Comparison of ENCODE assay signal across 8 cellular contexts in genomic region chr19:21698215-21698614, GRCh38.
A peak's percentile ranks its signal among the peaks of the same experiment; 100 is the strongest.
DNase-seq lines count a peak whose midpoint lies in the region; ATAC-seq and TF ChIP-seq lines count a peak whose summit lies in the region.

No MANE protein-coding gene starts in this region.

- DNase-seq in GM13977 (ENCODE audit: low spot score) (no peak), esophagus squamous epithelium (lab: John Stamatoyannopoulos, UW) (no peak), pons (ENCODE audit: low spot score) (peak; percentile 22), D341Med (ENCODE audit: low spot score) (no peak), NCI-H1694 treated with DMSO at 0.1 percent for 48 hours (lab: John Stamatoyannopoulos, UW) (no peak), aorta (no peak)

- TF ChIP-seq CTCF in GM13977 (IDR thresholded peaks at IDR 0.05; ENCODE audit: extremely low read depth, insufficient read depth, missing control alignments) (peak; percentile 43), OCI-LY3 (IDR thresholded peaks at IDR 0.05; ENCODE audit: low read depth, low read length) (peak; percentile 66), esophagus squamous epithelium (IDR thresholded peaks at IDR 0.05) (peak in 5 of 6 experiments; percentile 13 to 56 (median 37))

- no peaks in the 10 kb centered on the region for H3K79me2 ChIP-seq in OCI-LY3 (ENCODE audit: low read length)

- no peak for TF ChIP-seq POLR2A in esophagus squamous epithelium (IDR thresholded peaks at IDR 0.05)

- H3K9me3 ChIP-seq in OCI-LY3 (ENCODE audit: insufficient read depth, low read length) (peaks cover 3% of the 10 kb centered on the region; the same call in 1 of the 2 replicates), esophagus squamous epithelium (no peaks in the 10 kb centered on the region), aorta (ENCODE audit: control insufficient read depth, low read length) (no peaks in the 10 kb centered on the region)

- H3K27me3 ChIP-seq in OCI-LY3 (ENCODE audit: low read depth, low read length) (no peaks in the 10 kb centered on the region), esophagus squamous epithelium (no peaks in the 10 kb centered on the region), aorta (ENCODE audit: control insufficient read depth in 1 of 2, insufficient read depth in 2 of 2, low read length in 1 of 2) (no peaks in the 10 kb centered on the region)

- WGBS in esophagus squamous epithelium, 2 donors, result 9 to 25% methylated on average over 4 of the region's 4 CpGs
- WGBS in aorta, 2 donors, result 14 to 26% methylated on average over 4 of the region's 4 CpGs

- no peak overlapping the region for H3K27ac ChIP-seq in OCI-LY3 (ENCODE audit: low read length)
- H3K27ac ChIP-seq in esophagus squamous epithelium, result no peak overlapping the region
- no peak overlapping the region for H3K27ac ChIP-seq in aorta (ENCODE audit: low read depth in 1 of 2, low read length in 2 of 2)

- no peak overlapping the region for H3K4me2 ChIP-seq in OCI-LY3 (ENCODE audit: low read length)

- H4K20me1 ChIP-seq in OCI-LY3 (ENCODE audit: insufficient read depth, low read length), result no peaks in the 10 kb centered on the region

- no peaks in the 10 kb centered on the region for H3K36me3 ChIP-seq in OCI-LY3 (replicated peaks; ENCODE audit: low read depth, low read length)
- H3K36me3 ChIP-seq in esophagus squamous epithelium, result no peaks in the 10 kb centered on the region
- no peaks in the 10 kb centered on the region for H3K36me3 ChIP-seq in aorta (ENCODE audit: control insufficient read depth in 1 of 2, insufficient read depth in 2 of 2, low read length in 1 of 2)

- ATAC-seq in HG02870 (IDR thresholded peaks at IDR 0.05; ENCODE audit: unreplicated experiment) (no peak), aorta (ENCODE audit: low FRiP score) (no peak)

- H2AFZ ChIP-seq in OCI-LY3 (ENCODE audit: low read depth, low read length), result no peak overlapping the region

- no peak overlapping the region for H3K9ac ChIP-seq in OCI-LY3 (ENCODE audit: low read length)

- H3K4me1 ChIP-seq in OCI-LY3 (ENCODE audit: low read length) (no peaks in the 10 kb centered on the region), esophagus squamous epithelium (no peaks in the 10 kb centered on the region), aorta (ENCODE audit: control insufficient read depth in 1 of 2, insufficient read depth in 2 of 2, low read length in 2 of 2) (no peaks in the 10 kb centered on the region)

- in situ Hi-C loops in GM13977 (cut with MboI; ENCODE audit: low pct_unique_long_range_greater_than_20kb, low sequenced_read_pairs, unreplicated experiment), result no loop called here

- H3K4me3 ChIP-seq in OCI-LY3 (ENCODE audit: low read length) (no peak overlapping the region), esophagus squamous epithelium (no peak overlapping the region), aorta (ENCODE audit: low read length in 2 of 2) (no peak overlapping the region)

- intact Hi-C loops in esophagus squamous epithelium (cut with DNase I), result no loop called here
- intact Hi-C loops in aorta (cut with DNase I), result loop anchor here in 1 of 2 donors (10.0 kb wide), 1 partner anchor 213 kb away; no protein-coding TSS in a partner anchor
